12 cellular contexts compared by ENCODE assay signal in the genomic region with DNA sequence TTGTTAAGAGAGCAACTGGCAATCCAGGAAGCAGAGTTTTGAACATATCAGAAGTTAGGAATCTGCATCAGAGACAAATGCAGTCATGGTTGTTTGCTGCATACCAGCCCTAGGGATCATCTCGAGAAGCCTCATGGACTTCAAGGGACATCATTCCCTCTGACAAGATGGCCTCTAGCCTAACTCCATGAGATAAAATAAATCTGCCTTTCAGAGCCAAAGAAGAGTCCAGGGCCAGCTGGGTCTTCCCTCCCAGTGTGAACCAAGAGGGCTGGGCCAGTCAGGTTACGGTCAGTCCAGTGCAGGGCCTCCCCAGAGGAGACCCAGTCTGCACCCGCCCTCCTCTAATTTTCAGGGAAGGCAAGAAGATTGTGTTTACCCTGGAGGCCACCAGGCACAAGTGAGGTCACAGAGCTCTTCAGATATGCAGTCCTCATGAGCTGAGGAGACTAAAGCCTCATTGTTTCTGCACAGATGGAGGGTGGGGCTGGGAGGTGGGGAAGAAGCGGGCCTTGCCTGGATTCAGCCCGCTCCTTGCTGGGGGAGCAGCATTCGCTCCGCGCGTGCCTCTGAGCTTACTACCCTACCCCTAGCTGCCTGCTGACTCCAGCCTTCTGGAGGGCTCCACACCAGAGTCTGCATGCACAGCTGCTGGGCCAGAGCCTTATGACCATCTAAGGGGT. TPM values are rescaled to one million over a fixed set of nuclear protein-coding genes. Genes with fewer than 3 reads are reported as not detected.
DNase-seq lines count a peak whose midpoint lies in the region; ATAC-seq, FAIRE-seq and TF ChIP-seq lines count a peak whose summit lies in the region.
"Had no signal": no experiment of that assay in that cellular context is flagged by ENCODE, and none has a peak within 500 bp of the region (broad histone marks: within the 10 kb centered on the region; RNA-seq: fewer than 3 reads in every experiment).

No MANE protein-coding gene starts in this region.

- DNase-seq in SK-N-SH (no peak), body of pancreas (peak in 1 of 4 donors; percentile 10), right lobe of liver (no peak), testis (peak; percentile 90), RCC 7860 (ENCODE audit: low spot score) (no peak), urothelium cell line (ENCODE audit: low spot score) (no peak)
- DNase-seq: activated B cell treated with CpG ODN at 0.5 μM for 24 hours, NCI-H1694 treated with DMSO at 0.1 percent for 48 hours had no signal

- peaks cover 4% of the 10 kb centered on the region; the same call in 1 of the 2 replicates for H3K79me2 ChIP-seq in SK-N-SH (ENCODE audit: insufficient read depth)

- H3K27me3 ChIP-seq in SK-N-SH (ENCODE audit: insufficient read depth) (no peaks in the 10 kb centered on the region), body of pancreas (no peaks in the 10 kb centered on the region), right lobe of liver (no peaks in the 10 kb centered on the region), testis (no peaks in the 10 kb centered on the region)

- H3K4me1 ChIP-seq in SK-N-SH (ENCODE audit: control insufficient read depth in 1 of 2, insufficient read depth in 2 of 2, low read depth in 1 of 2, low read length in 1 of 2), result no peaks in the 10 kb centered on the region
- H3K4me1 ChIP-seq in body of pancreas, result no peaks in the 10 kb centered on the region
- no peaks in the 10 kb centered on the region for H3K4me1 ChIP-seq in right lobe of liver
- H3K4me1 ChIP-seq in testis, result peaks cover 10% of the 10 kb centered on the region

- H3K4me3 ChIP-seq in SK-N-SH (ENCODE audit: low read depth in 2 of 2, low read length in 1 of 2) (no peak overlapping the region), body of pancreas (no peak overlapping the region), right lobe of liver (no peak overlapping the region), testis (no peak overlapping the region)

- TF ChIP-seq CTCF in SK-N-SH (IDR thresholded peaks at IDR 0.05), result no peak
- TF ChIP-seq CTCF in body of pancreas (IDR thresholded peaks at IDR 0.05), result no peak
- TF ChIP-seq CTCF in right lobe of liver (IDR thresholded peaks at IDR 0.05), result no peak
- TF ChIP-seq CTCF in testis (IDR thresholded peaks at IDR 0.05), result no peak

- no peaks in the 10 kb centered on the region for H3K9me2 ChIP-seq in SK-N-SH

- no peak for FAIRE-seq in RCC 7860 (lab: Jason Lieb, UNC)
- no peak for FAIRE-seq in urothelium cell line (lab: Jason Lieb, UNC)
- FAIRE-seq: A204.1, bronchial epithelial cell had no signal

- CTCF ChIA-PET in SK-N-SH (lab: Yijun Ruan, JAX), result interaction anchor here (1.1 to 6.8 kb wide), 3 partner anchors 11 to 16 kb away, joined by 3 to 46 read pairs (median 3); no protein-coding TSS in a partner anchor

- intact Hi-C loops in body of pancreas (cut with DNase I) (no loop called here), right lobe of liver (cut with DNase I) (no loop called here), testis (cut with DNase I; ENCODE audit: low total_unique reads) (no loop called here)

- 96% methylated on average over 4 of the region's 9 CpGs for WGBS in SK-N-SH (ENCODE audit: low lambda C conversion rate)
- 61 to 93% methylated on average over 4 to 8 of the region's 9 CpGs for WGBS in body of pancreas, 2 donors
- 60% methylated on average over 1 of the region's 9 CpGs for WGBS in right lobe of liver (ENCODE audit: insufficient coverage, low coverage, low lambda C conversion rate, missing lambda C conversion rate)
- 40 to 51% methylated on average over 1 to 9 of the region's 9 CpGs for WGBS in testis, 2 donors

- H3K36me3 ChIP-seq in SK-N-SH (replicated peaks in 1 of 2; ENCODE audit: control insufficient read depth in 1 of 2, insufficient read depth in 2 of 2, low read length in 1 of 2) (peaks cover 52 to 71% of the 10 kb centered on the region in 2 experiments), body of pancreas (replicated peaks in 1 of 2; ENCODE audit: insufficient read depth in 1 of 2, low read depth in 2 of 2) (peaks cover 0 to 12% of the 10 kb centered on the region in 2 donors), right lobe of liver (peaks cover 0 to 6% (median 0%) of the 10 kb centered on the region in 4 donors), testis (ENCODE audit: low read depth, missing control alignments) (no peaks in the 10 kb centered on the region)

- TF ChIP-seq EP300 in SK-N-SH (IDR thresholded peaks at IDR 0.05; ENCODE audit: borderline replicate concordance in 1 of 2, low read depth in 1 of 2, low read length in 1 of 2), result no peak

- H3K9ac ChIP-seq in SK-N-SH, result no peak overlapping the region

- H4K20me1 ChIP-seq in SK-N-SH (ENCODE audit: insufficient read depth), result no peaks in the 10 kb centered on the region

- no peak overlapping the region for H2AFZ ChIP-seq in SK-N-SH (ENCODE audit: low read depth)

- ATAC-seq in SK-N-SH treated with all-trans-retinoic acid at 6 μM for 48 hours (peak; percentile 27), body of pancreas (peak; percentile 50), right lobe of liver (peak in 3 of 4 donors; percentile 23 to 41 (median 25)), HG03521 (IDR thresholded peaks at IDR 0.05; ENCODE audit: unreplicated experiment) (no peak)

- POLR2A ChIA-PET in SK-N-SH (lab: Yijun Ruan, JAX), result no interaction called here

- H3K27ac ChIP-seq in SK-N-SH (ENCODE audit: low read depth in 2 of 2, low read length in 1 of 2), result no peak overlapping the region
- peak overlapping the region in 1 of 4 donors; percentile 6 for H3K27ac ChIP-seq in body of pancreas
- no peak overlapping the region for H3K27ac ChIP-seq in right lobe of liver
- H3K27ac ChIP-seq in testis, result peak overlapping the region; percentile 46 to 86

- H3K9me3 ChIP-seq in SK-N-SH, result no peaks in the 10 kb centered on the region
- H3K9me3 ChIP-seq in body of pancreas, result no peaks in the 10 kb centered on the region
- no peaks in the 10 kb centered on the region for H3K9me3 ChIP-seq in right lobe of liver
- no peaks in the 10 kb centered on the region for H3K9me3 ChIP-seq in testis

- TF ChIP-seq POLR2A in body of pancreas (IDR thresholded peaks at IDR 0.05) (no peak), right lobe of liver (IDR thresholded peaks at IDR 0.05) (no peak), testis (IDR thresholded peaks at IDR 0.05) (no peak)

- H3F3A ChIP-seq in SK-N-SH (replicated peaks; ENCODE audit: insufficient read depth), result peaks cover 27% of the 10 kb centered on the region

- TF ChIP-seq RAD21 in SK-N-SH (IDR thresholded peaks at IDR 0.05; ENCODE audit: low read length), result no peak

- no peak overlapping the region for H3K4me2 ChIP-seq in SK-N-SH

TF ChIP-seq in SK-N-SH treated with all-trans-retinoic acid at 6 μM for 48 hours, 23 proteins besides CTCF, POLR2A, EP300 and RAD21:
- TF ChIP-seq, protein P1, sequence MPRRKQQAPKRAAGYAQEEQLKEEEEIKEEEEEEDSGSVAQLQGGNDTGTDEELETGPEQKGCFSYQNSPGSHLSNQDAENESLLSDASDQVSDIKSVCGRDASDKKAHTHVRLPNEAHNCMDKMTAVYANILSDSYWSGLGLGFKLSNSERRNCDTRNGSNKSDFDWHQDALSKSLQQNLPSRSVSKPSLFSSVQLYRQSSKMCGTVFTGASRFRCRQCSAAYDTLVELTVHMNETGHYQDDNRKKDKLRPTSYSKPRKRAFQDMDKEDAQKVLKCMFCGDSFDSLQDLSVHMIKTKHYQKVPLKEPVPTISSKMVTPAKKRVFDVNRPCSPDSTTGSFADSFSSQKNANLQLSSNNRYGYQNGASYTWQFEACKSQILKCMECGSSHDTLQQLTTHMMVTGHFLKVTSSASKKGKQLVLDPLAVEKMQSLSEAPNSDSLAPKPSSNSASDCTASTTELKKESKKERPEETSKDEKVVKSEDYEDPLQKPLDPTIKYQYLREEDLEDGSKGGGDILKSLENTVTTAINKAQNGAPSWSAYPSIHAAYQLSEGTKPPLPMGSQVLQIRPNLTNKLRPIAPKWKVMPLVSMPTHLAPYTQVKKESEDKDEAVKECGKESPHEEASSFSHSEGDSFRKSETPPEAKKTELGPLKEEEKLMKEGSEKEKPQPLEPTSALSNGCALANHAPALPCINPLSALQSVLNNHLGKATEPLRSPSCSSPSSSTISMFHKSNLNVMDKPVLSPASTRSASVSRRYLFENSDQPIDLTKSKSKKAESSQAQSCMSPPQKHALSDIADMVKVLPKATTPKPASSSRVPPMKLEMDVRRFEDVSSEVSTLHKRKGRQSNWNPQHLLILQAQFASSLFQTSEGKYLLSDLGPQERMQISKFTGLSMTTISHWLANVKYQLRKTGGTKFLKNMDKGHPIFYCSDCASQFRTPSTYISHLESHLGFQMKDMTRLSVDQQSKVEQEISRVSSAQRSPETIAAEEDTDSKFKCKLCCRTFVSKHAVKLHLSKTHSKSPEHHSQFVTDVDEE (CRISPR knock-in tag; IDR thresholded peaks at IDR 0.05), result no peak

TF ChIP-seq in SK-N-SH, 30 proteins besides CTCF, POLR2A, EP300 and RAD21:
- TF ChIP-seq, protein P2, sequence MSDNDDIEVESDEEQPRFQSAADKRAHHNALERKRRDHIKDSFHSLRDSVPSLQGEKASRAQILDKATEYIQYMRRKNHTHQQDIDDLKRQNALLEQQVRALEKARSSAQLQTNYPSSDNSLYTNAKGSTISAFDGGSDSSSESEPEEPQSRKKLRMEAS (IDR thresholded peaks at IDR 0.05; ENCODE audit: low read depth), result no peak
- TF ChIP-seq FOSL2 (IDR thresholded peaks at IDR 0.05; ENCODE audit: borderline replicate concordance, low read depth), result no peak
- TF ChIP-seq POLR2AphosphoS5 (IDR thresholded peaks at IDR 0.05; ENCODE audit: low read depth, low read length), result no peak; the same call in 1 of the 2 replicates
- no peak for TF ChIP-seq ELF1 (IDR thresholded peaks at IDR 0.05)
- TF ChIP-seq, protein P3, sequence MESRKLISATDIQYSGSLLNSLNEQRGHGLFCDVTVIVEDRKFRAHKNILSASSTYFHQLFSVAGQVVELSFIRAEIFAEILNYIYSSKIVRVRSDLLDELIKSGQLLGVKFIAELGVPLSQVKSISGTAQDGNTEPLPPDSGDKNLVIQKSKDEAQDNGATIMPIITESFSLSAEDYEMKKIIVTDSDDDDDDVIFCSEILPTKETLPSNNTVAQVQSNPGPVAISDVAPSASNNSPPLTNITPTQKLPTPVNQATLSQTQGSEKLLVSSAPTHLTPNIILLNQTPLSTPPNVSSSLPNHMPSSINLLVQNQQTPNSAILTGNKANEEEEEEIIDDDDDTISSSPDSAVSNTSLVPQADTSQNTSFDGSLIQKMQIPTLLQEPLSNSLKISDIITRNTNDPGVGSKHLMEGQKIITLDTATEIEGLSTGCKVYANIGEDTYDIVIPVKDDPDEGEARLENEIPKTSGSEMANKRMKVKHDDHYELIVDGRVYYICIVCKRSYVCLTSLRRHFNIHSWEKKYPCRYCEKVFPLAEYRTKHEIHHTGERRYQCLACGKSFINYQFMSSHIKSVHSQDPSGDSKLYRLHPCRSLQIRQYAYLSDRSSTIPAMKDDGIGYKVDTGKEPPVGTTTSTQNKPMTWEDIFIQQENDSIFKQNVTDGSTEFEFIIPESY (IDR thresholded peaks at IDR 0.05; ENCODE audit: borderline replicate concordance, low read depth), result no peak

RNA-seq across cellular contexts. Expression of a gene that starts 52.8 kb away (rescaled TPM):
- polyA plus RNA-seq in SK-N-SH (2012; rRNA removed) (208 and 209 TPM in 2 replicates), testis (ENCODE audit: insufficient read depth, low read depth, low replicate concordance) (99.0 TPM)
- polyA plus RNA-seq in SK-N-SH (2012; cell fraction: cytosol; rRNA removed), result 177 and 181 TPM in 2 replicates
- polyA plus RNA-seq in SK-N-SH (2012; cell fraction: nucleus; rRNA removed), result 432 and 454 TPM in 2 replicates
- total RNA-seq in body of pancreas (10 to 100 TPM; 85.7 to 90.0 TPM), right lobe of liver (10 to 100 TPM; 17.5 to 53.1 (median 33.1) TPM), testis (100 to 1,000 TPM; 174 to 179 TPM)

Comparison
In these comparisons a context has a peak if more than half of its experiments do, and no peak if none do; other contexts are left out.
1. H3K27ac ChIP-seq: peak in testis (2 of 2); none in SK-N-SH (0 of 2) and right lobe of liver (0 of 3).